Comparison of ENCODE assay signal across 8 cellular contexts in genomic region chr19:5031231-5032100, GRCh38.
DNase-seq lines count a peak whose midpoint lies in the region; ATAC-seq and TF ChIP-seq lines count a peak whose summit lies in the region.

No MANE protein-coding gene starts in this region.

- H3K27me3 ChIP-seq in SU-DHL-6 (ENCODE audit: low read length) = no peaks in the 10 kb centered on the region

- H3K9me2 ChIP-seq in SU-DHL-6 (replicated peaks; ENCODE audit: insufficient read depth, low read length) = no peaks in the 10 kb centered on the region

- H3K27ac ChIP-seq in 22Rv1 = no peak overlapping the region
- H3K27ac ChIP-seq in SU-DHL-6 (ENCODE audit: low read depth, low read length) = peak overlapping the region; percentile 73

- no peak overlapping the region for H3K4me3 ChIP-seq in SU-DHL-6 (ENCODE audit: insufficient read depth, low read length, poor library complexity, severe bottlenecking)

- no peaks in the 10 kb centered on the region for H3K36me3 ChIP-seq in SU-DHL-6 (ENCODE audit: low read length)

- no peaks in the 10 kb centered on the region for H3K4me1 Mint-ChIP-seq in progenitor cell of endocrine pancreas (ENCODE audit: low read depth)

- H3K27me3 Mint-ChIP-seq in progenitor cell of endocrine pancreas = no peaks in the 10 kb centered on the region

- in situ Hi-C loops in GM13976 (cut with MboI; ENCODE audit: low sequenced_read_pairs, unreplicated experiment) = loop anchor here (10.0 kb wide), 2 partner anchors 157 to 227 kb away; no protein-coding TSS in a partner anchor

- H3K4me2 ChIP-seq in SU-DHL-6 (ENCODE audit: low read depth, low read length, poor library complexity, severe bottlenecking) = peak overlapping the region; percentile 18

- peak; percentile 85 to 88 for ATAC-seq in activated naive CD4-positive, alpha-beta T cell treated with anti-CD3 and anti-CD28 coated beads, Interleukin-2, amount 50 U/mL, for 72 hours
- ATAC-seq in Right ventricle myocardium superior (ENCODE audit: poor library complexity) = peak; percentile 88

- H4K20me1 ChIP-seq in SU-DHL-6 (ENCODE audit: low read depth, low read length) = no peaks in the 10 kb centered on the region

- peak overlapping the region; percentile 25 for H2AFZ ChIP-seq in SU-DHL-6 (ENCODE audit: low read depth, low read length, severe bottlenecking)

- H3K9me3 ChIP-seq in SU-DHL-6 (ENCODE audit: insufficient read depth, low read length) = no peaks in the 10 kb centered on the region

- H3F3A ChIP-seq in SU-DHL-6 (ENCODE audit: insufficient read depth) = peaks cover 18% of the 10 kb centered on the region

- H3K79me2 ChIP-seq in SU-DHL-6 (ENCODE audit: insufficient read depth, low read length) = no peaks in the 10 kb centered on the region

- DNase-seq in GM13976 (ENCODE audit: low spot score) = peak; percentile 94
- DNase-seq in M059J (ENCODE audit: low read depth) = peak; percentile 74
- DNase-seq in activated naive CD4-positive, alpha-beta T cell treated with anti-CD3 and anti-CD28 coated beads, Interleukin-2, amount 50 U/mL, for 72 hours (ENCODE audit: low spot score in 2 of 2) = peak; percentile 77 to 90
- DNase-seq in Right ventricle myocardium superior = peak; percentile 90
- peak; percentile 90 for DNase-seq in progenitor cell of endocrine pancreas (ENCODE audit: low spot score, unreplicated experiment)
- DNase-seq in ureter (ENCODE audit: low spot score) = peak; percentile 86

- no peak overlapping the region for H3K4me3 Mint-ChIP-seq in progenitor cell of endocrine pancreas (ENCODE audit: low read depth)

- H3K9me3 Mint-ChIP-seq in activated naive CD4-positive, alpha-beta T cell treated with anti-CD3 and anti-CD28 coated beads, Interleukin-2, amount 50 U/mL, for 72 hours = no peaks in the 10 kb centered on the region
- H3K9me3 Mint-ChIP-seq in progenitor cell of endocrine pancreas (ENCODE audit: low read depth) = no peaks in the 10 kb centered on the region

- H3K9ac ChIP-seq in SU-DHL-6 (ENCODE audit: low read length) = peak overlapping the region; percentile 14; the same call in 1 of the 2 replicates

- TF ChIP-seq CTCF in 22Rv1 (IDR thresholded peaks at IDR 0.05) = peak; percentile 87
- peak; percentile 94 for TF ChIP-seq CTCF in GM13976 (IDR thresholded peaks at IDR 0.05; ENCODE audit: borderline replicate concordance, control extremely low read depth, extremely low read depth, insufficient read depth, missing control alignments)
- peak; percentile 89 for TF ChIP-seq CTCF in SU-DHL-6 (IDR thresholded peaks at IDR 0.05; ENCODE audit: insufficient read depth, low read length, poor library complexity, severe bottlenecking)
- TF ChIP-seq CTCF in progenitor cell of endocrine pancreas (IDR thresholded peaks at IDR 0.05; ENCODE audit: unreplicated experiment) = peak; percentile 96

- H3K27ac Mint-ChIP-seq in activated naive CD4-positive, alpha-beta T cell treated with anti-CD3 and anti-CD28 coated beads, Interleukin-2, amount 50 U/mL, for 72 hours = no peak overlapping the region
- no peak overlapping the region for H3K27ac Mint-ChIP-seq in progenitor cell of endocrine pancreas

- no peaks in the 10 kb centered on the region for H3K36me3 Mint-ChIP-seq in activated naive CD4-positive, alpha-beta T cell treated with anti-CD3 and anti-CD28 coated beads, Interleukin-2, amount 50 U/mL, for 72 hours
- H3K36me3 Mint-ChIP-seq in progenitor cell of endocrine pancreas (ENCODE audit: insufficient read depth) = peaks cover 6% of the 10 kb centered on the region

- intact Hi-C loops in Right ventricle myocardium superior (cut with DNase I) = loop anchor here (5.0 kb wide), 2 partner anchors 159 to 224 kb away; no protein-coding TSS in a partner anchor
